In genomic region chr19:53467138-53467502, GRCh38 we compare ENCODE assay signal across 8 cellular contexts. TPM values are rescaled to one million over a fixed set of nuclear protein-coding genes. Genes with fewer than 3 reads are reported as not detected.
DNase-seq lines count a peak whose midpoint lies in the region; ATAC-seq, FAIRE-seq and TF ChIP-seq lines count a peak whose summit lies in the region.

No MANE protein-coding gene starts in this region.

- H3K4me1 ChIP-seq in iPS-20b (ENCODE audit: insufficient read depth, low read length): peaks cover 18% of the 10 kb centered on the region; the same call in 1 of the 2 replicates

- no peak for FAIRE-seq in frontal cortex (lab: Jason Lieb, UNC)

- peaks cover 28% of the 10 kb centered on the region for H3K36me3 Mint-ChIP-seq in activated naive CD8-positive, alpha-beta T cell
- H3K36me3 Mint-ChIP-seq in stimulated activated naive B cell treated with anti-CD40 and anti-IgM and Interleukin-4, amounts not matched to agents 10 μg/mL and 1 μg/mL and 100 μg/mL, for 72 hours: peaks cover 29 to 38% of the 10 kb centered on the region in 2 donors

- H3K4me3 ChIP-seq in GM12865 (ENCODE audit: low read depth, low read length): peak overlapping the region; percentile 75
- H3K4me3 ChIP-seq in iPS-20b (ENCODE audit: low read length): peak overlapping the region; percentile 82

- H3K27ac Mint-ChIP-seq in activated naive CD8-positive, alpha-beta T cell: peak overlapping the region; percentile 87
- H3K27ac Mint-ChIP-seq in stimulated activated naive B cell treated with anti-CD40 and anti-IgM and Interleukin-4, amounts not matched to agents 10 μg/mL and 1 μg/mL and 100 μg/mL, for 72 hours: peak overlapping the region; percentile 93

- peaks cover 7% of the 10 kb centered on the region for H3K9me3 Mint-ChIP-seq in activated naive CD8-positive, alpha-beta T cell (ENCODE audit: low read depth)
- H3K9me3 Mint-ChIP-seq in stimulated activated naive B cell treated with anti-CD40 and anti-IgM and Interleukin-4, amounts not matched to agents 10 μg/mL and 1 μg/mL and 100 μg/mL, for 72 hours: peaks cover 12 to 13% of the 10 kb centered on the region in 2 donors

- no peak for DNase-seq in GM12865 (ENCODE audit: low read depth)
- DNase-seq in stimulated activated naive B cell treated with anti-CD40 and anti-IgM and Interleukin-4, amounts not matched to agents 10 μg/mL and 1 μg/mL and 100 μg/mL, for 72 hours: no peak
- no peak for DNase-seq in NCI-H1694 (lab: John Stamatoyannopoulos, UW)
- no peak for DNase-seq in frontal cortex (ENCODE audit: low spot score in 2 of 2)
- DNase-seq in RKO (ENCODE audit: low spot score): no peak

- no peak for TF ChIP-seq CTCF in GM12865 (IDR thresholded peaks at IDR 0.05; ENCODE audit: insufficient read depth, low read depth, low read length, missing control alignments)

- peak; percentile 21 for ATAC-seq in HG03066 (IDR thresholded peaks at IDR 0.05; ENCODE audit: low read depth, unreplicated experiment)
- ATAC-seq in stimulated activated naive B cell treated with anti-CD40 and anti-IgM and Interleukin-4, amounts not matched to agents 10 μg/mL and 1 μg/mL and 100 μg/mL, for 72 hours (replicated peaks): peak; percentile 27 to 54

- H3K9ac ChIP-seq in iPS-20b (ENCODE audit: low read depth, low read length): peak overlapping the region; percentile 59; the same call in 1 of the 2 replicates

- H3K4me3 Mint-ChIP-seq in activated naive CD8-positive, alpha-beta T cell: peak overlapping the region; percentile 91
- peak overlapping the region; percentile 89 to 92 for H3K4me3 Mint-ChIP-seq in stimulated activated naive B cell treated with anti-CD40 and anti-IgM and Interleukin-4, amounts not matched to agents 10 μg/mL and 1 μg/mL and 100 μg/mL, for 72 hours

- H3K36me3 ChIP-seq in iPS-20b (ENCODE audit: insufficient read depth, low read depth, low read length): no peaks in the 10 kb centered on the region

- H3K27ac ChIP-seq in iPS-20b (ENCODE audit: low read length): no peak overlapping the region

- no peaks in the 10 kb centered on the region for H3K9me3 ChIP-seq in iPS-20b (ENCODE audit: insufficient read depth, low read depth, low read length)

- H3K27me3 ChIP-seq in iPS-20b (ENCODE audit: insufficient read depth, low read length): no peaks in the 10 kb centered on the region

- peaks cover 5% of the 10 kb centered on the region for H3K27me3 Mint-ChIP-seq in activated naive CD8-positive, alpha-beta T cell
- H3K27me3 Mint-ChIP-seq in stimulated activated naive B cell treated with anti-CD40 and anti-IgM and Interleukin-4, amounts not matched to agents 10 μg/mL and 1 μg/mL and 100 μg/mL, for 72 hours: peaks cover 27 to 33% of the 10 kb centered on the region in 2 donors

- H3K4me1 Mint-ChIP-seq in activated naive CD8-positive, alpha-beta T cell (ENCODE audit: low read depth): peaks cover 22% of the 10 kb centered on the region
- peaks cover 21 to 37% of the 10 kb centered on the region in 2 donors for H3K4me1 Mint-ChIP-seq in stimulated activated naive B cell treated with anti-CD40 and anti-IgM and Interleukin-4, amounts not matched to agents 10 μg/mL and 1 μg/mL and 100 μg/mL, for 72 hours

RNA-seq across cellular contexts. Expression of gene ZNF813, which starts 0.4 kb away (rescaled TPM):
- total RNA-seq in frontal cortex: 8.6 TPM

RNA-seq across cellular contexts. Expression of gene ZNF761, which starts 35.3 kb away (rescaled TPM):
- 18.8 TPM for total RNA-seq in frontal cortex
